In the genomic region with DNA sequence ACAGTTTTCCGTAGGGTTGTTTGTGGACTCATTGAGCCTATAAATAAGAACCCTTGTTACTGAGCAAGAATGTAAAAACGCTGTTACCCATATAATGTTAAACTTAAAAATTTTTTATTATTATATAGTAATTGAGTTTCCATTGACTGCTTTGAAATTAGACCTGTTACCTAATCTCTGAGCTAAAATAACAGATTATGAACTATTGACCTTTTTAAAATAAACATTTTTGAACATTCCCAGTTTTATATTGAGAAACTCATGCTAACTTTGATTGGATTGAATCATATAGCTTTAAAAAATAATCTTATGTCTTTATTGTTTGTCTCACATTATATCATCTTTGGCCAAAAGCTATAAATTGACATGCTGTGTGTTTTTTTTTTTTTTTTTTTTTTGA, we compare ENCODE assay signal across 28 cellular contexts.
"Had no signal": no experiment of that assay in that cellular context is flagged by ENCODE, and none has a peak within 500 bp of the region (broad histone marks: within the 10 kb centered on the region; RNA-seq: fewer than 3 reads in every experiment).

No MANE protein-coding gene starts in this region.

- H3K9me3 ChIP-seq: neutrophil, pancreas, psoas muscle, spleen, suprapubic skin, testis, tibial artery, transverse colon, upper lobe of right lung, uterus had no signal

- H3K4me3 Mint-ChIP-seq: naive thymus-derived CD8-positive, alpha-beta T cell; natural killer cell treated with Interleukin-12 subunit alpha and Interleukin-12 subunit beta and Interleukin-15 and Interleukin-18, amount 100 ng/mL, for 72 hours; nephron progenitor cell; neural crest cell; stimulated activated memory B cell treated with anti-CD40 and anti-IgM and Interleukin-4, amounts not matched to agents 10 μg/mL and 1 μg/mL and 100 μg/mL, for 72 hours; stimulated activated naive CD8-positive, alpha-beta T cell treated with anti-CD3 and anti-CD28 coated beads, Interleukin-15, amount 100 ng/mL, for 72 hours; type B pancreatic cell had no signal

- H3K4me1 Mint-ChIP-seq: nephron progenitor cell; neural crest cell; stimulated activated memory B cell treated with anti-CD40 and anti-IgM and Interleukin-4, amounts not matched to agents 10 μg/mL and 1 μg/mL and 100 μg/mL, for 72 hours; stimulated activated naive CD8-positive, alpha-beta T cell treated with anti-CD3 and anti-CD28 coated beads, Interleukin-15, amount 100 ng/mL, for 72 hours had no signal

- H3K27me3 Mint-ChIP-seq: naive thymus-derived CD8-positive, alpha-beta T cell; natural killer cell treated with Interleukin-12 subunit alpha and Interleukin-12 subunit beta and Interleukin-15 and Interleukin-18, amount 100 ng/mL, for 72 hours; stimulated activated memory B cell treated with anti-CD40 and anti-IgM and Interleukin-4, amounts not matched to agents 10 μg/mL and 1 μg/mL and 100 μg/mL, for 72 hours; stimulated activated naive CD8-positive, alpha-beta T cell treated with anti-CD3 and anti-CD28 coated beads, Interleukin-15, amount 100 ng/mL, for 72 hours; type B pancreatic cell had no signal

- H3K9me3 Mint-ChIP-seq: naive thymus-derived CD8-positive, alpha-beta T cell; natural killer cell treated with Interleukin-12 subunit alpha and Interleukin-12 subunit beta and Interleukin-15 and Interleukin-18, amount 100 ng/mL, for 72 hours; nephron progenitor cell; neural crest cell; stimulated activated memory B cell treated with anti-CD40 and anti-IgM and Interleukin-4, amounts not matched to agents 10 μg/mL and 1 μg/mL and 100 μg/mL, for 72 hours; stimulated activated naive CD8-positive, alpha-beta T cell treated with anti-CD3 and anti-CD28 coated beads, Interleukin-15, amount 100 ng/mL, for 72 hours; type B pancreatic cell had no signal

- DNase-seq: naive thymus-derived CD8-positive, alpha-beta T cell; nephron progenitor cell; nucleus accumbens; pancreas; psoas muscle; right cardiac atrium; spleen; stimulated activated CD4-positive, alpha-beta T cell treated with anti-CD3 and anti-CD28 coated beads, Interleukin-12 subunit alpha, Interleukin-12 subunit beta, amount 100 ng/mL, for 4 hours; stimulated activated CD4-positive, alpha-beta T cell treated with anti-CD3 and anti-CD28 coated beads, Interleukin-1b, Interleukin-23, amount 100 ng/mL, for 48 hours; stimulated activated CD4-positive, alpha-beta T cell treated with anti-CD3 and anti-CD28 coated beads, Interleukin-4, amount 100 ng/mL, for 1 hour; stimulated activated CD4-positive, alpha-beta T cell treated with anti-CD3 and anti-CD28 coated beads, Interleukin-4, amount 100 ng/mL, for 4 hours; stimulated activated CD8-positive, alpha-beta memory T cell treated with anti-CD3 and anti-CD28 coated beads, Interleukin-4, amount 100 ng/mL, for 48 hours; stimulated activated naive CD4-positive, alpha-beta T cell; stimulated activated naive CD8-positive, alpha-beta T cell treated with anti-CD3 and anti-CD28 coated beads, Interleukin-15, amount 100 ng/mL, for 72 hours; stimulated activated naive CD8-positive, alpha-beta T cell treated with anti-CD3 and anti-CD28 coated beads, Interleukin-15, Interleukin-2, amounts not matched to agents 100 U/mL and 50 U/mL, for 24 hours; substantia nigra; testis; tibial artery; transverse colon; upper lobe of right lung; uterus had no signal

- H3K36me3 Mint-ChIP-seq: natural killer cell treated with Interleukin-12 subunit alpha and Interleukin-12 subunit beta and Interleukin-15 and Interleukin-18, amount 100 ng/mL, for 72 hours had no signal

- ATAC-seq: naive thymus-derived CD8-positive, alpha-beta T cell; natural killer cell treated with Interleukin-12 subunit alpha and Interleukin-12 subunit beta and Interleukin-15 and Interleukin-18, amount 100 ng/mL, for 72 hours; pancreas; psoas muscle; right cardiac atrium; sciatic nerve; stimulated activated memory B cell treated with anti-CD40 and anti-IgM and Interleukin-4, amounts not matched to agents 10 μg/mL and 1 μg/mL and 100 μg/mL, for 72 hours; stimulated activated naive CD8-positive, alpha-beta T cell treated with anti-CD3 and anti-CD28 coated beads, Interleukin-15, amount 100 ng/mL, for 72 hours; stimulated activated naive CD8-positive, alpha-beta T cell treated with anti-CD3 and anti-CD28 coated beads, Interleukin-15, Interleukin-2, amounts not matched to agents 100 U/mL and 50 U/mL, for 24 hours; upper lobe of right lung had no signal

- H3K27ac Mint-ChIP-seq: natural killer cell treated with Interleukin-12 subunit alpha and Interleukin-12 subunit beta and Interleukin-15 and Interleukin-18, amount 100 ng/mL, for 72 hours; nephron progenitor cell; stimulated activated memory B cell treated with anti-CD40 and anti-IgM and Interleukin-4, amounts not matched to agents 10 μg/mL and 1 μg/mL and 100 μg/mL, for 72 hours; stimulated activated naive CD8-positive, alpha-beta T cell treated with anti-CD3 and anti-CD28 coated beads, Interleukin-15, amount 100 ng/mL, for 72 hours; type B pancreatic cell had no signal
